ENCODE assay signal across 9 cellular contexts in genomic region chr1:216528816-216529215, GRCh38.
A peak's percentile ranks its signal among the peaks of the same experiment; 100 is the strongest.
DNase-seq lines count a peak whose midpoint lies in the region; ATAC-seq, FAIRE-seq and TF ChIP-seq lines count a peak whose summit lies in the region.
"Had no signal": no experiment of that assay in that cellular context is flagged by ENCODE, and none has a peak within 500 bp of the region (broad histone marks: within the 10 kb centered on the region; RNA-seq: fewer than 3 reads in every experiment).

No MANE protein-coding gene starts in this region.

- H3K36me3 Mint-ChIP-seq in progenitor cell of endocrine pancreas (ENCODE audit: insufficient read depth): peaks cover 4% of the 10 kb centered on the region

- H3K4me3 Mint-ChIP-seq in progenitor cell of endocrine pancreas (ENCODE audit: low read depth): no peak overlapping the region
- H3K4me3 Mint-ChIP-seq: stimulated activated naive CD8-positive, alpha-beta T cell treated with anti-CD3 and anti-CD28 coated beads, Interleukin-15, Interleukin-2, amounts not matched to agents 100 ng/mL and 50 ng/mL, for 24 hours had no signal

- H3K4me3 ChIP-seq in small intestine (ENCODE audit: low read depth in 1 of 2, low read length in 2 of 2): no peak overlapping the region

- TF ChIP-seq CTCF in progenitor cell of endocrine pancreas (IDR thresholded peaks at IDR 0.05; ENCODE audit: unreplicated experiment): no peak

- H3K4me1 Mint-ChIP-seq in progenitor cell of endocrine pancreas (ENCODE audit: low read depth): peaks cover 22% of the 10 kb centered on the region

- FAIRE-seq in small intestine (lab: Jason Lieb, UNC) (no peak), frontal cortex (lab: Jason Lieb, UNC) (no peak)
- FAIRE-seq: endothelial cell of umbilical vein had no signal

- no peaks in the 10 kb centered on the region for H3K9me3 ChIP-seq in small intestine (ENCODE audit: control insufficient read depth, low read depth)

- H3K27me3 Mint-ChIP-seq in progenitor cell of endocrine pancreas: no peaks in the 10 kb centered on the region
- H3K27me3 Mint-ChIP-seq: stimulated activated naive CD8-positive, alpha-beta T cell treated with anti-CD3 and anti-CD28 coated beads, Interleukin-15, Interleukin-2, amounts not matched to agents 100 ng/mL and 50 ng/mL, for 24 hours had no signal

- no peaks in the 10 kb centered on the region for H3K4me1 ChIP-seq in small intestine (ENCODE audit: control insufficient read depth in 2 of 2, insufficient read depth in 1 of 2, low read depth in 1 of 2, low read length in 1 of 2)

- H3K27ac Mint-ChIP-seq in progenitor cell of endocrine pancreas: no peak overlapping the region
- H3K27ac Mint-ChIP-seq: stimulated activated naive CD8-positive, alpha-beta T cell treated with anti-CD3 and anti-CD28 coated beads, Interleukin-15, Interleukin-2, amounts not matched to agents 100 ng/mL and 50 ng/mL, for 24 hours had no signal

- H3K36me3 ChIP-seq in small intestine (ENCODE audit: control insufficient read depth in 2 of 2, insufficient read depth in 2 of 2, low read length in 2 of 2): no peaks in the 10 kb centered on the region

- peak; percentile 94 for DNase-seq in NCI-H1048 (lab: John Stamatoyannopoulos, UW)
- peak; percentile 9 for DNase-seq in small intestine
- no peak for DNase-seq in stimulated activated CD4-positive, alpha-beta T cell treated with anti-CD3 and anti-CD28 coated beads, Interleukin-4, amount 100 ng/mL, for 1 hour
- no peak for DNase-seq in progenitor cell of endocrine pancreas (ENCODE audit: low spot score, unreplicated experiment)
- no peak for DNase-seq in frontal cortex (ENCODE audit: low spot score in 2 of 2)

- H3K27ac ChIP-seq in small intestine (ENCODE audit: low read depth in 1 of 2, low read length in 1 of 2): no peak overlapping the region

- H3K27me3 ChIP-seq in small intestine (ENCODE audit: control insufficient read depth in 2 of 2, insufficient read depth in 2 of 2, low read length in 2 of 2): no peaks in the 10 kb centered on the region

- peaks cover 6% of the 10 kb centered on the region for H3K9me3 Mint-ChIP-seq in progenitor cell of endocrine pancreas (ENCODE audit: low read depth)
- H3K9me3 Mint-ChIP-seq: stimulated activated naive CD8-positive, alpha-beta T cell treated with anti-CD3 and anti-CD28 coated beads, Interleukin-15, Interleukin-2, amounts not matched to agents 100 ng/mL and 50 ng/mL, for 24 hours had no signal

- peak; percentile 78 for ATAC-seq in GM19043 (IDR thresholded peaks at IDR 0.05; ENCODE audit: low read depth, unreplicated experiment)
- ATAC-seq in HG02798 (IDR thresholded peaks at IDR 0.05; ENCODE audit: poor library complexity, unreplicated experiment): peak; percentile 88

- 11 to 43% (median 17%) methylated on average over 1 of the region's 1 CpG for WGBS in small intestine, 3 donors

Comparison
In these comparisons a context has a peak if more than half of its experiments do, and no peak if none do; other contexts are left out.
1. DNase-seq: peak in NCI-H1048 (single experiment) and small intestine (single experiment); none in stimulated activated CD4-positive, alpha-beta T cell treated with anti-CD3 and anti-CD28 coated beads, Interleukin-4, amount 100 ng/mL, for 1 hour (single experiment), progenitor cell of endocrine pancreas (single experiment) and frontal cortex (0 of 2).